In the genomic region with DNA sequence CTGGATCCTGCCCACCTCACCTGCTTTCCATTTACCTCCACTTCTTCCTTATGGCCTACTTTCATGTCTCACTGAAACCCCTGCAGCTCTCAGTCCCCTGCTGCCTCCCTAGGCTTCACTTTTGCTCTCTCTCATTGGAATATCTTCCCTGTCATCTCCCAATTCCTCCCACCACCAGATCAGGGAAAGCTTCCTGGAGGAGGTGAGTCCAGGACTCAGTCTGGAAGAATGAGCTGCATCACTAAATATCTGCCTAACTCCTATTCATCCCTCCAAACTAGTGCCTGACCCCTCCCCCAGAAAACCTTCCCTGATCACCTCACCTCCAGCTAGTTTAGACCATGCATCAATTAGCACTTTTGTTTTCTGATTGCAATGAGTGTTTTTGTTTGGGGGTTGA, we compare ENCODE assay signal across 9 cellular contexts.
"Had no signal": no experiment of that assay in that cellular context is flagged by ENCODE, and none has a peak within 500 bp of the region (broad histone marks: within the 10 kb centered on the region; RNA-seq: fewer than 3 reads in every experiment).

No MANE protein-coding gene starts in this region.

- H3K9me3 ChIP-seq: HAP-1 had no signal

- FAIRE-seq: HepG2 had no signal

- H3K4me3 ChIP-seq: GM23338, HAP-1 had no signal

- H3K27ac Mint-ChIP-seq: GM23338, HFFc6, IgD-negative memory B cell had no signal

- DNase-seq: H7, HFFc6, KG1 had no signal

- ATAC-seq: GM23338, HCT116, HepG2 had no signal

- H3K4me2 ChIP-seq: GM23338 had no signal

- H3K4me1 Mint-ChIP-seq: IgD-negative memory B cell had no signal

- H3K27ac ChIP-seq: HL-60 had no signal

- H3K4me1 ChIP-seq: HAP-1 had no signal

- H3K36me3 Mint-ChIP-seq: IgD-negative memory B cell had no signal

- H3K36me3 ChIP-seq: HAP-1 had no signal

- H3K9me3 Mint-ChIP-seq: GM23338, HFFc6, IgD-negative memory B cell had no signal

- H3K4me3 Mint-ChIP-seq: GM23338, HFFc6, IgD-negative memory B cell had no signal

- H2AFZ ChIP-seq: GM23338 had no signal
